In genomic region chr4:17336069-17336468, GRCh38 we compare ENCODE assay signal across 26 cellular contexts.
DNase-seq lines count a peak whose midpoint lies in the region; ATAC-seq, FAIRE-seq and TF ChIP-seq lines count a peak whose summit lies in the region.
"Had no signal": no experiment of that assay in that cellular context is flagged by ENCODE, and none has a peak within 500 bp of the region (broad histone marks: within the 10 kb centered on the region; RNA-seq: fewer than 3 reads in every experiment).

No MANE protein-coding gene starts in this region.

- H3K4me3 ChIP-seq in CD4-positive, alpha-beta memory T cell (ENCODE audit: low read length in 2 of 2) = no peak overlapping the region
- H3K4me3 ChIP-seq in PC-9 = no peak overlapping the region
- H3K4me3 ChIP-seq in K562 = no peak overlapping the region
- no peak overlapping the region for H3K4me3 ChIP-seq in aorta (ENCODE audit: low read length in 2 of 2)
- H3K4me3 ChIP-seq: ascending aorta, dorsolateral prefrontal cortex, SK-N-MC, stomach, transverse colon had no signal

- H4K20me1 ChIP-seq in PC-9 (ENCODE audit: insufficient read depth) (no peaks in the 10 kb centered on the region), K562 (replicated peaks; ENCODE audit: control insufficient read depth, insufficient read depth, low read length) (no peaks in the 10 kb centered on the region)

- no peak for ATAC-seq in activated CD4-positive, alpha-beta T cell treated with anti-CD3 and anti-CD28 coated beads for 36 hours
- ATAC-seq in K562 (no peak), aorta (ENCODE audit: low FRiP score) (no peak), HG03457 (IDR thresholded peaks at IDR 0.05; ENCODE audit: unreplicated experiment) (no peak)

- H3K79me2 ChIP-seq in PC-9 (ENCODE audit: low read depth) = no peaks in the 10 kb centered on the region
- no peaks in the 10 kb centered on the region for H3K79me2 ChIP-seq in K562 (ENCODE audit: control insufficient read depth, insufficient read depth, low read length)

- H2AFZ ChIP-seq in PC-9 (no peak overlapping the region), K562 (ENCODE audit: low read depth, low read length) (no peak overlapping the region)

- H3K4me1 ChIP-seq in CD4-positive, alpha-beta memory T cell (ENCODE audit: insufficient read depth, low read length) = peaks cover 23% of the 10 kb centered on the region
- H3K4me1 ChIP-seq in PC-9 (replicated peaks; ENCODE audit: insufficient read depth) (peaks cover 19% of the 10 kb centered on the region), K562 (replicated peaks in 1 of 2; ENCODE audit: control insufficient read depth in 2 of 2, insufficient read depth in 2 of 2, low read length in 2 of 2) (no peaks in the 10 kb centered on the region), aorta (ENCODE audit: control insufficient read depth in 1 of 2, insufficient read depth in 2 of 2, low read length in 2 of 2) (no peaks in the 10 kb centered on the region)
- H3K4me1 ChIP-seq: ascending aorta, stomach, transverse colon had no signal

- no peak overlapping the region for H3K4me3 Mint-ChIP-seq in activated CD4-positive, alpha-beta T cell treated with anti-CD3 and anti-CD28 coated beads for 36 hours
- peak overlapping the region in 3 of 8 donors; percentile 70 to 85 (median 83) for H3K4me3 Mint-ChIP-seq in CD4-positive, alpha-beta memory T cell
- H3K4me3 Mint-ChIP-seq: H9, naive B cell had no signal

- TF ChIP-seq RAD21 in K562 (CRISPR knock-in tag; conservative IDR thresholded peaks at IDR 0.05 in 1 of 2, IDR thresholded peaks at IDR 0.05 in 1 of 2) = no peak

- BruUV-seq in PC-9 (replicated peaks; lab: Mats Ljungman, UMichigan) = no TSS peak
- BruUV-seq in K562 (replicated peaks; lab: Mats Ljungman, UMichigan) = no TSS peak

- no peaks in the 10 kb centered on the region for H3K9me1 ChIP-seq in K562 (ENCODE audit: control insufficient read depth, insufficient read depth, low read length)

- H3K9me3 ChIP-seq in CD4-positive, alpha-beta memory T cell (ENCODE audit: control insufficient read depth in 1 of 2, low read length in 2 of 2) = no peaks in the 10 kb centered on the region
- no peaks in the 10 kb centered on the region for H3K9me3 ChIP-seq in PC-9 (ENCODE audit: insufficient read depth, low read depth)
- H3K9me3 ChIP-seq in K562 (replicated peaks; ENCODE audit: control insufficient read depth, insufficient read depth, low read depth, low read length) = no peaks in the 10 kb centered on the region
- H3K9me3 ChIP-seq in aorta (ENCODE audit: control insufficient read depth, low read length) = no peaks in the 10 kb centered on the region
- H3K9me3 ChIP-seq: ascending aorta, stomach, transverse colon had no signal

- in situ Hi-C loops in K562 (cut with MboI) = loop anchor here (25.0 kb wide), 1 partner anchor 1049 kb away; no protein-coding TSS in a partner anchor

- no peak for TF ChIP-seq EP300 in K562 (IDR thresholded peaks at IDR 0.05; ENCODE audit: low read length)

- H3K9ac ChIP-seq in K562 (ENCODE audit: insufficient read depth in 1 of 2, low read depth in 2 of 2, low read length in 2 of 2) = no peak overlapping the region

- H3K27me3 Mint-ChIP-seq in activated CD4-positive, alpha-beta T cell treated with anti-CD3 and anti-CD28 coated beads for 36 hours = no peaks in the 10 kb centered on the region
- peaks cover 0 to 1% of the 10 kb centered on the region in 2 donors for H3K27me3 Mint-ChIP-seq in CD4-positive, alpha-beta memory T cell

- intact Hi-C loops in activated CD4-positive, alpha-beta T cell treated with anti-CD3 and anti-CD28 coated beads for 36 hours (cut with DNase I, micrococcal nuclease) = loop anchor here (1.0 to 10.0 kb wide), 9 partner anchors 11 to 1651 kb away; partner anchors contain the start of genes TAPT1 (in 2 of the 2), DCAF16 (in 1 of the 2), FAM200B (in 1 of the 2) and LAP3 (in 1 of the 2)
- intact Hi-C loops in CD4-positive, alpha-beta memory T cell (cut with micrococcal nuclease) = loop anchor here (1.0 to 5.0 kb wide), 4 partner anchors 11 to 474 kb away; partner anchors contain the start of genes DCAF16, LAP3 and NCAPG
- intact Hi-C loops in PC-9 (cut with micrococcal nuclease; ENCODE audit: unreplicated experiment) (no loop called here), K562 (cut with micrococcal nuclease) (no loop called here), aorta (cut with DNase I) (no loop called here)

- CTCF ChIA-PET in activated CD4-positive, alpha-beta T cell treated with anti-CD3 and anti-CD28 coated beads for 36 hours (lab: Charles Lee) = interaction anchor here (0.8 to 5.1 kb wide), 4 partner anchors 11 to 138 kb away, joined by 3 to 20 read pairs (median 4); no protein-coding TSS in a partner anchor
- CTCF ChIA-PET in CD4-positive, alpha-beta memory T cell (lab: Charles Lee; ENCODE audit: partially characterized antibody) = interaction anchor here (1.0 to 3.1 kb wide), 4 partner anchors 8 to 12 kb away, joined by 3 to 13 read pairs (median 6); no protein-coding TSS in a partner anchor
- CTCF ChIA-PET in PC-9 (lab: Charles Lee) (no interaction called here), K562 (lab: Yijun Ruan, JAX; ENCODE audit: low intra/inter-chr PET ratio) (no interaction called here)

- no peaks in the 10 kb centered on the region; the same call in 1 of the 2 replicates for H3F3A ChIP-seq in PC-9 (ENCODE audit: insufficient read depth, low read depth)

- WGBS in K562 (ENCODE audit: insufficient coverage, low coverage, missing lambda C conversion rate) = 0% methylated on average over 1 of the region's 1 CpG
- WGBS in aorta, 2 donors = 84 to 91% methylated on average over 1 of the region's 1 CpG

- no peaks in the 10 kb centered on the region for H3K9me3 Mint-ChIP-seq in activated CD4-positive, alpha-beta T cell treated with anti-CD3 and anti-CD28 coated beads for 36 hours (ENCODE audit: low read depth)
- peaks cover 0 to 1% (median 0%) of the 10 kb centered on the region in 8 donors for H3K9me3 Mint-ChIP-seq in CD4-positive, alpha-beta memory T cell
- H3K9me3 Mint-ChIP-seq: H9 had no signal

- H3K36me3 ChIP-seq in CD4-positive, alpha-beta memory T cell (ENCODE audit: insufficient read depth, low read length) = no peaks in the 10 kb centered on the region
- H3K36me3 ChIP-seq in PC-9 (ENCODE audit: low read depth) = no peaks in the 10 kb centered on the region
- H3K36me3 ChIP-seq in K562 (ENCODE audit: control insufficient read depth, insufficient read depth, low read length) = no peaks in the 10 kb centered on the region
- no peaks in the 10 kb centered on the region for H3K36me3 ChIP-seq in aorta (ENCODE audit: control insufficient read depth in 1 of 2, insufficient read depth in 2 of 2, low read length in 1 of 2)
- H3K36me3 ChIP-seq: ascending aorta, stomach, transverse colon had no signal

- H3K36me3 Mint-ChIP-seq in activated CD4-positive, alpha-beta T cell treated with anti-CD3 and anti-CD28 coated beads for 36 hours (ENCODE audit: low read depth) = no peaks in the 10 kb centered on the region
- H3K36me3 Mint-ChIP-seq in CD4-positive, alpha-beta memory T cell = peaks cover 0 to 2% of the 10 kb centered on the region in 2 donors
- H3K36me3 Mint-ChIP-seq: naive B cell had no signal

- FAIRE-seq in K562 (lab: Jason Lieb, UNC) = no peak

- peaks cover 45% of the 10 kb centered on the region for H3K4me1 Mint-ChIP-seq in activated CD4-positive, alpha-beta T cell treated with anti-CD3 and anti-CD28 coated beads for 36 hours
- peaks cover 15 to 29% (median 22%) of the 10 kb centered on the region in 4 donors for H3K4me1 Mint-ChIP-seq in CD4-positive, alpha-beta memory T cell
- H3K4me1 Mint-ChIP-seq: naive B cell had no signal

- POLR2A ChIA-PET in activated CD4-positive, alpha-beta T cell treated with anti-CD3 and anti-CD28 coated beads for 36 hours (lab: Charles Lee) = interaction anchor here (0.6 kb wide), 2 partner anchors 166 to 313 kb away, joined by 3 read pairs; no protein-coding TSS in a partner anchor
- POLR2A ChIA-PET in CD4-positive, alpha-beta memory T cell (lab: Charles Lee; ENCODE audit: partially characterized antibody) = interaction anchor here (1.2 kb wide), 1 partner anchor 12 kb away, joined by 4 read pairs; no protein-coding TSS in a partner anchor
- POLR2A ChIA-PET in PC-9 (lab: Charles Lee; ENCODE audit: unreplicated experiment) (no interaction called here), K562 (lab: Yijun Ruan, JAX) (no interaction called here)

- peak overlapping the region; percentile 63 for H3K4me2 ChIP-seq in PC-9
- H3K4me2 ChIP-seq in K562 (ENCODE audit: insufficient read depth, low read length) = no peak overlapping the region

- no peak for DNase-seq in activated CD4-positive, alpha-beta T cell treated with anti-CD3 and anti-CD28 coated beads for 36 hours
- DNase-seq in activated CD4-positive, alpha-beta T cell treated with anti-CD3 and anti-CD28 coated beads, Interleukin-2, amount 50 U/mL, for 1 hour = no peak
- DNase-seq in CD4-positive, alpha-beta memory T cell = no peak
- DNase-seq in PC-9 (no peak), K562 (ENCODE audit: extremely low read depth in 1 of 4, low spot score in 3 of 4) (no peak), aorta (no peak), GM20000 (ENCODE audit: low spot score) (no peak)
- DNase-seq: DMS79 treated with DMSO at 0.1 percent for 48 hours, dorsolateral prefrontal cortex, erythroblast, foreskin fibroblast, H9, KG1, naive B cell, NCI-H1694, NCI-H2171 treated with DMSO at 0.1 percent for 48 hours, NCI-H526 treated with DMSO at 0.1 percent for 48 hours, retina, stomach had no signal

- peak overlapping the region; percentile 92 for H3K27ac Mint-ChIP-seq in activated CD4-positive, alpha-beta T cell treated with anti-CD3 and anti-CD28 coated beads for 36 hours
- peak overlapping the region; percentile 90 to 96 (median 93) for H3K27ac Mint-ChIP-seq in CD4-positive, alpha-beta memory T cell

- TF ChIP-seq POLR2A in K562 (conservative IDR thresholded peaks at IDR 0.05) = no peak

- TF ChIP-seq CTCF in PC-9 (conservative IDR thresholded peaks at IDR 0.05) (no peak), K562 (IDR thresholded peaks at IDR 0.05 in 2 of 3, conservative IDR thresholded peaks at IDR 0.05 in 1 of 3; ENCODE audit: insufficient read depth in 2 of 3, low read depth in 1 of 3, low read length in 3 of 3) (no peak), GM20000 (IDR thresholded peaks at IDR 0.05; ENCODE audit: extremely low read depth, missing control alignments) (no peak)

- peak overlapping the region; percentile 31 for H3K27ac ChIP-seq in CD4-positive, alpha-beta memory T cell (ENCODE audit: low read depth, low read length)
- H3K27ac ChIP-seq in PC-9 (0 out of 2 replicates have a peak overlapping the region, but pooled peaks have one; percentile 58), K562 (ENCODE audit: extremely low read depth, low read depth, low read length) (no peak overlapping the region), aorta (ENCODE audit: low read depth in 1 of 2, low read length in 2 of 2) (no peak overlapping the region)
- H3K27ac ChIP-seq: 22Rv1, ascending aorta, dorsolateral prefrontal cortex, RWPE1, SK-N-MC, stomach, transverse colon, VCaP had no signal

- no peaks in the 10 kb centered on the region for H3K9me2 ChIP-seq in PC-9 (ENCODE audit: insufficient read depth)

- no peaks in the 10 kb centered on the region for H3K27me3 ChIP-seq in CD4-positive, alpha-beta memory T cell (ENCODE audit: insufficient read depth, low read length)
- H3K27me3 ChIP-seq in PC-9 (ENCODE audit: insufficient read depth, low read depth) (no peaks in the 10 kb centered on the region), K562 (ENCODE audit: control insufficient read depth in 2 of 2, insufficient read depth in 2 of 2, low read length in 2 of 2) (peaks cover 0 to 18% of the 10 kb centered on the region in 2 experiments; a peak in 3 of 5 replicates), aorta (ENCODE audit: control insufficient read depth in 1 of 2, insufficient read depth in 2 of 2, low read length in 1 of 2) (no peaks in the 10 kb centered on the region)
- H3K27me3 ChIP-seq: ascending aorta, dorsolateral prefrontal cortex, stomach, transverse colon had no signal

Comparison
In these comparisons a context has a peak if more than half of its experiments do, and no peak if none do; other contexts are left out.
1. H3K27ac ChIP-seq: peak in CD4-positive, alpha-beta memory T cell (single experiment) and PC-9 (single experiment); none in K562 (single experiment) and aorta (0 of 2).
2. CTCF ChIA-PET loops: an anchor here in activated CD4-positive, alpha-beta T cell treated with anti-CD3 and anti-CD28 coated beads for 36 hours (0.8 to 5.1 kb wide) and CD4-positive, alpha-beta memory T cell (1.0 to 3.1 kb wide); none called in PC-9 and K562.
3. POLR2A ChIA-PET loops: an anchor here in activated CD4-positive, alpha-beta T cell treated with anti-CD3 and anti-CD28 coated beads for 36 hours (0.6 kb wide) and CD4-positive, alpha-beta memory T cell (1.2 kb wide); none called in PC-9 and K562.
4. intact Hi-C loops: an anchor here in activated CD4-positive, alpha-beta T cell treated with anti-CD3 and anti-CD28 coated beads for 36 hours (1.0 to 10.0 kb wide) and CD4-positive, alpha-beta memory T cell (1.0 to 5.0 kb wide); none called in PC-9, K562 and aorta.